In genomic region chr20:5261763-5262162, GRCh38 we compare ENCODE assay signal across 2 cellular contexts.
TF ChIP-seq lines count a peak whose summit lies in the region.

No MANE protein-coding gene starts in this region.

TF ChIP-seq in H1, 55 proteins besides CTCF, POLR2A, EP300 and RAD21:
- TF ChIP-seq TBP (IDR thresholded peaks at IDR 0.05; ENCODE audit: low read depth, low read length) (no peak), BCL11A (IDR thresholded peaks at IDR 0.05; ENCODE audit: low read depth in 2 of 2, low read length in 2 of 2) (no peak)
- TF ChIP-seq, protein P1, sequence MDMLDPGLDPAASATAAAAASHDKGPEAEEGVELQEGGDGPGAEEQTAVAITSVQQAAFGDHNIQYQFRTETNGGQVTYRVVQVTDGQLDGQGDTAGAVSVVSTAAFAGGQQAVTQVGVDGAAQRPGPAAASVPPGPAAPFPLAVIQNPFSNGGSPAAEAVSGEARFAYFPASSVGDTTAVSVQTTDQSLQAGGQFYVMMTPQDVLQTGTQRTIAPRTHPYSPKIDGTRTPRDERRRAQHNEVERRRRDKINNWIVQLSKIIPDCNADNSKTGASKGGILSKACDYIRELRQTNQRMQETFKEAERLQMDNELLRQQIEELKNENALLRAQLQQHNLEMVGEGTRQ (IDR thresholded peaks at IDR 0.05; ENCODE audit: low read length) = no peak
TF ChIP-seq in H1: peak in this region for 0.

TF ChIP-seq in HepG2, 621 proteins besides CTCF, POLR2A, EP300 and RAD21:
- no peak for TF ChIP-seq DMAP1 (CRISPR knock-in tag; IDR thresholded peaks at IDR 0.05)
- TF ChIP-seq PRMT3 (CRISPR knock-in tag; IDR thresholded peaks at IDR 0.05; ENCODE audit: borderline replicate concordance, low read depth) = no peak
- no peak for TF ChIP-seq ZBTB42 (CRISPR knock-in tag; IDR thresholded peaks at IDR 0.05)
- TF ChIP-seq KAT7 (CRISPR knock-in tag; IDR thresholded peaks at IDR 0.05; ENCODE audit: borderline replicate concordance) = no peak
- TF ChIP-seq, protein P2, sequence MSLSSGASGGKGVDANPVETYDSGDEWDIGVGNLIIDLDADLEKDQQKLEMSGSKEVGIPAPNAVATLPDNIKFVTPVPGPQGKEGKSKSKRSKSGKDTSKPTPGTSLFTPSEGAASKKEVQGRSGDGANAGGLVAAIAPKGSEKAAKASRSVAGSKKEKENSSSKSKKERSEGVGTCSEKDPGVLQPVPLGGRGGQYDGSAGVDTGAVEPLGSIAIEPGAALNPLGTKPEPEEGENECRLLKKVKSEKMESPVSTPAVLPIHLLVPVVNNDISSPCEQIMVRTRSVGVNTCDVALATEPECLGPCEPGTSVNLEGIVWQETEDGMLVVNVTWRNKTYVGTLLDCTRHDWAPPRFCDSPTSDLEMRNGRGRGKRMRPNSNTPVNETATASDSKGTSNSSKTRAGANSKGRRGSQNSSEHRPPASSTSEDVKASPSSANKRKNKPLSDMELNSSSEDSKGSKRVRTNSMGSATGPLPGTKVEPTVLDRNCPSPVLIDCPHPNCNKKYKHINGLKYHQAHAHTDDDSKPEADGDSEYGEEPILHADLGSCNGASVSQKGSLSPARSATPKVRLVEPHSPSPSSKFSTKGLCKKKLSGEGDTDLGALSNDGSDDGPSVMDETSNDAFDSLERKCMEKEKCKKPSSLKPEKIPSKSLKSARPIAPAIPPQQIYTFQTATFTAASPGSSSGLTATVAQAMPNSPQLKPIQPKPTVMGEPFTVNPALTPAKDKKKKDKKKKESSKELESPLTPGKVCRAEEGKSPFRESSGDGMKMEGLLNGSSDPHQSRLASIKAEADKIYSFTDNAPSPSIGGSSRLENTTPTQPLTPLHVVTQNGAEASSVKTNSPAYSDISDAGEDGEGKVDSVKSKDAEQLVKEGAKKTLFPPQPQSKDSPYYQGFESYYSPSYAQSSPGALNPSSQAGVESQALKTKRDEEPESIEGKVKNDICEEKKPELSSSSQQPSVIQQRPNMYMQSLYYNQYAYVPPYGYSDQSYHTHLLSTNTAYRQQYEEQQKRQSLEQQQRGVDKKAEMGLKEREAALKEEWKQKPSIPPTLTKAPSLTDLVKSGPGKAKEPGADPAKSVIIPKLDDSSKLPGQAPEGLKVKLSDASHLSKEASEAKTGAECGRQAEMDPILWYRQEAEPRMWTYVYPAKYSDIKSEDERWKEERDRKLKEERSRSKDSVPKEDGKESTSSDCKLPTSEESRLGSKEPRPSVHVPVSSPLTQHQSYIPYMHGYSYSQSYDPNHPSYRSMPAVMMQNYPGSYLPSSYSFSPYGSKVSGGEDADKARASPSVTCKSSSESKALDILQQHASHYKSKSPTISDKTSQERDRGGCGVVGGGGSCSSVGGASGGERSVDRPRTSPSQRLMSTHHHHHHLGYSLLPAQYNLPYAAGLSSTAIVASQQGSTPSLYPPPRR (CRISPR knock-in tag; IDR thresholded peaks at IDR 0.05; ENCODE audit: borderline replicate concordance) = no peak
- no peak for TF ChIP-seq SALL2 (CRISPR knock-in tag; IDR thresholded peaks at IDR 0.05)
